1 cellular context compared by ENCODE assay signal in the genomic region with DNA sequence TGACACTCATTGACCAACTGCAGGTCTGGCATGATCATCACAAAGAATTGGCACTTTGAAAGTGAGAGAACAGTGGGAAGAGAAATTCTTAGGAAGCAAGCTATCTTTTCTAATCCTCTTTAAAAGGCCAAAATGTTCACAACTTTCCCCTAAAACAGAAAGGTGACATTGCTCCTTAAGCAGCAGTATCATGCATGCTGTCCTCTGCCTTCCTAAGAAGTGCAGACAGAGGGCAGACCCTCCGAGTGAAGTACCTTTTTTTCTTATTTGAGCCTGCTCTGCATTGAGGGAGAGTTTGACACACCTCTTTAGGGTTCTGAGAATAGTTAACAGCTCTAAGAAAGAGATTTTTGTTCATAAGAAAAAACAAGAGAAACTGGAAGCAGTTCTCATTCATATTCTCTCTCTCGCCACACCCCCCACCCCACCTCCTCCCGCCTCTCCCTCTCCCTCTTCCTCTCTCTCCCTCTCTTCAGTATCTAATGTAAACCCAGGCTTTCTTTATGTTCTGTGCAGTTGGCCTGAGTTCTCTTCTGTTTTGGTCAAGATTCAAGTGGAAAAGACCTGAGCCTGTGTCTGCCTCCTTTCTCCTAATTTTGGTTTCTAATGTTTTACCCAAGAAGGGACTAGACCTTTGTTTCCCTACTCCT.
TF ChIP-seq lines count a peak whose summit lies in the region.

No MANE protein-coding gene starts in this region.

TF ChIP-seq in H1, 55 proteins besides CTCF, POLR2A, EP300 and RAD21:
- TF ChIP-seq MAX (IDR thresholded peaks at IDR 0.05) (no peak), MAFK (IDR thresholded peaks at IDR 0.05; ENCODE audit: low read depth, low read length) (no peak), JUND (IDR thresholded peaks at IDR 0.05; ENCODE audit: low read length) (no peak), POLR2AphosphoS5 (IDR thresholded peaks at IDR 0.05; ENCODE audit: low read depth, low read length) (no peak), TBP (IDR thresholded peaks at IDR 0.05; ENCODE audit: low read depth, low read length) (no peak), ZNF274 (IDR thresholded peaks at IDR 0.05; ENCODE audit: borderline replicate concordance, extremely low read depth, low read length) (no peak), TAF1 (IDR thresholded peaks at IDR 0.05; ENCODE audit: low read depth, low read length) (no peak), SP2 (IDR thresholded peaks at IDR 0.05; ENCODE audit: low read length) (no peak), NRF1 (IDR thresholded peaks at IDR 0.05; ENCODE audit: low read depth, low read length) (no peak)
- TF ChIP-seq, protein P1, sequence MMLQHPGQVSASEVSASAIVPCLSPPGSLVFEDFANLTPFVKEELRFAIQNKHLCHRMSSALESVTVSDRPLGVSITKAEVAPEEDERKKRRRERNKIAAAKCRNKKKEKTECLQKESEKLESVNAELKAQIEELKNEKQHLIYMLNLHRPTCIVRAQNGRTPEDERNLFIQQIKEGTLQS (IDR thresholded peaks at IDR 0.05; ENCODE audit: insufficient read depth, low read depth, low read length): no peak
TF ChIP-seq in H1: peak in this region for 0.
